In genomic region chr16:3460121-3460520, GRCh38 we compare ENCODE assay signal across 10 cellular contexts. TPM values are rescaled to one million over a fixed set of nuclear protein-coding genes. Genes with fewer than 3 reads are reported as not detected.
DNase-seq lines count a peak whose midpoint lies in the region; ATAC-seq, FAIRE-seq and TF ChIP-seq lines count a peak whose summit lies in the region.
"Had no signal": no experiment of that assay in that cellular context is flagged by ENCODE, and none has a peak within 500 bp of the region (broad histone marks: within the 10 kb centered on the region; RNA-seq: fewer than 3 reads in every experiment).

No MANE protein-coding gene starts in this region.

- H3K36me3 ChIP-seq in iPS-18a (ENCODE audit: control insufficient read depth, low read depth, low read length) (no peaks in the 10 kb centered on the region), spleen (peaks cover 0 to 16% (median 0%) of the 10 kb centered on the region in 6 donors)

- no peak for TF ChIP-seq POLR2A in spleen (IDR thresholded peaks at IDR 0.05)
- TF ChIP-seq POLR2A in GM12892 (IDR thresholded peaks at IDR 0.05; ENCODE audit: low read depth, low read length), result no peak

- in situ Hi-C loops in G401 (cut with HindIII; ENCODE audit: low sequenced_read_pairs), result no loop called here

- intact Hi-C loops in spleen (cut with DNase I; ENCODE audit: low total_unique reads), result loop anchor here (10.0 kb wide), 1 partner anchor 185 kb away; no protein-coding TSS in a partner anchor

- H3K4me1 ChIP-seq in iPS-18a (ENCODE audit: control insufficient read depth, low read depth, low read length) (peaks cover 15% of the 10 kb centered on the region), spleen (peaks cover 38 to 90% (median 74%) of the 10 kb centered on the region in 6 donors)

- whole genome bisulfite sequencing in spleen, 5 donors, result 80 to 88% (median 85%) methylated on average over 7 of the region's 7 CpGs

- no peaks in the 10 kb centered on the region for H3K27me3 ChIP-seq in iPS-18a (ENCODE audit: control insufficient read depth, insufficient read depth, low read length)
- no peaks in the 10 kb centered on the region for H3K27me3 ChIP-seq in spleen (replicated peaks in 1 of 7)

- H3K27ac ChIP-seq in VCaP, result peak overlapping the region; percentile 98
- peak overlapping the region; percentile 20 for H3K27ac ChIP-seq in iPS-18a (ENCODE audit: low read length)
- peak overlapping the region in 6 of 8 donors; percentile 16 to 99 (median 98) for H3K27ac ChIP-seq in spleen

- peaks cover 57% of the 10 kb centered on the region for H3K4me1 Mint-ChIP-seq in activated T-cell treated with anti-CD3 and anti-CD28 coated beads, Interleukin-2, amount 50 U/mL, for 4 hours (ENCODE audit: low read depth)

- TF ChIP-seq CTCF in VCaP (conservative IDR thresholded peaks at IDR 0.05) (no peak), spleen (IDR thresholded peaks at IDR 0.05 in 8 of 11, conservative IDR thresholded peaks at IDR 0.05 in 3 of 11) (no peak), omental fat pad (IDR thresholded peaks at IDR 0.05) (no peak)

- peak overlapping the region; percentile 89 for H3K4me3 Mint-ChIP-seq in activated T-cell treated with anti-CD3 and anti-CD28 coated beads, Interleukin-2, amount 50 U/mL, for 4 hours

- FAIRE-seq in GM12892 (lab: Jason Lieb, UNC), result no peak

- H3K9ac ChIP-seq in iPS-18a (ENCODE audit: low read length), result peak overlapping the region; percentile 84

- ATAC-seq in activated T-cell treated with anti-CD3 and anti-CD28 coated beads, Interleukin-2, amount 50 U/mL, for 4 hours, result no peak
- no peak for ATAC-seq in omental fat pad (ENCODE audit: low FRiP score)

- H3K9me3 ChIP-seq in iPS-18a (ENCODE audit: control insufficient read depth, low read depth, low read length) (no peaks in the 10 kb centered on the region), spleen (no peaks in the 10 kb centered on the region)

- H3K27me3 Mint-ChIP-seq in activated T-cell treated with anti-CD3 and anti-CD28 coated beads, Interleukin-2, amount 50 U/mL, for 4 hours (ENCODE audit: low read depth), result no peaks in the 10 kb centered on the region

- no peaks in the 10 kb centered on the region for H3K9me3 Mint-ChIP-seq in activated T-cell treated with anti-CD3 and anti-CD28 coated beads, Interleukin-2, amount 50 U/mL, for 4 hours

- no peaks in the 10 kb centered on the region for H3K36me3 Mint-ChIP-seq in activated T-cell treated with anti-CD3 and anti-CD28 coated beads, Interleukin-2, amount 50 U/mL, for 4 hours (ENCODE audit: insufficient read depth)

- DNase-seq in activated T-cell treated with anti-CD3 and anti-CD28 coated beads, Interleukin-2, amount 50 U/mL, for 4 hours, result no peak
- no peak for DNase-seq in activated T-cell treated with anti-CD3 and anti-CD28 coated beads, Interleukin-2, amount 50 U/mL, for 1 hour
- DNase-seq in spleen (no peak), G401 (ENCODE audit: low spot score) (no peak), omental fat pad (ENCODE audit: low spot score) (no peak), GM12892 (ENCODE audit: insufficient read length) (no peak)
- DNase-seq: anterior cingulate cortex, midbrain had no signal

- peak overlapping the region; percentile 92 for H3K4me3 ChIP-seq in iPS-18a (ENCODE audit: low read length)
- peak overlapping the region in 1 of 8 donors; percentile 86 for H3K4me3 ChIP-seq in spleen

RNA-seq across cellular contexts. Expression of gene NAA60, which starts 16.6 kb away (rescaled TPM):
- total RNA-seq in activated T-cell treated with anti-CD3 and anti-CD28 coated beads, Interleukin-2, amount 50 U/mL, for 4 hours, result 10 to 100 TPM; 27.3 to 29.3 (median 27.8) TPM
- 10 to 100 TPM; 35.0 to 85.9 (median 51.2) TPM for total RNA-seq in spleen
- 10 to 100 TPM; 27.2 to 40.3 (median 33.8) TPM for polyA plus RNA-seq in spleen
- 5.2 and 35.3 TPM in 2 replicates for total RNA-seq in G401 (2014; rRNA removed; shearing (Covaris generic))
- 10 to 100 TPM; 17.0 to 31.7 (median 26.5) TPM for total RNA-seq in omental fat pad
- 16.8 TPM for polyA plus RNA-seq in GM12892 (2012; ENCODE audit: missing spikeins)

RNA-seq across cellular contexts. Expression of gene ZNF597, which starts 16.8 kb away (rescaled TPM):
- total RNA-seq in activated T-cell treated with anti-CD3 and anti-CD28 coated beads, Interleukin-2, amount 50 U/mL, for 4 hours, result 1 to 10 TPM; 1.2 to 1.5 (median 1.3) TPM
- total RNA-seq in spleen (1 to 10 TPM; 2.4 to 4.6 (median 3.7) TPM), omental fat pad (1 to 10 TPM; 2.0 to 3.3 (median 2.7) TPM)
- 1 to 10 TPM in 2 of 3 donors, under 1 TPM in 1; 0.78 to 1.3 (median 1.2) TPM for polyA plus RNA-seq in spleen
- 0.18 and 0.61 TPM in 2 replicates for total RNA-seq in G401 (2014; rRNA removed; shearing (Covaris generic))
- 2.0 TPM for polyA plus RNA-seq in GM12892 (2012; ENCODE audit: missing spikeins)

RNA-seq across cellular contexts. Expression of gene C16orf90, which starts 35.2 kb away (rescaled TPM):
- total RNA-seq in activated T-cell treated with anti-CD3 and anti-CD28 coated beads, Interleukin-2, amount 50 U/mL, for 4 hours, result not detected
- not detected for total RNA-seq in spleen
- polyA plus RNA-seq in spleen, result not detected
- total RNA-seq in G401 (2014; rRNA removed; shearing (Covaris generic)), result not detected in 2 replicates
- total RNA-seq in omental fat pad, result not detected
- polyA plus RNA-seq in GM12892 (2012; ENCODE audit: missing spikeins), result not detected

RNA-seq across cellular contexts. Expression of gene CLUAP1, which starts 40.7 kb away (rescaled TPM):
- total RNA-seq in activated T-cell treated with anti-CD3 and anti-CD28 coated beads, Interleukin-2, amount 50 U/mL, for 4 hours, result 10 to 100 TPM; 12.0 to 15.0 (median 14.8) TPM
- 10 to 100 TPM in 6 of 7 donors, 1 to 10 TPM in 1; 9.8 to 19.7 (median 14.9) TPM for total RNA-seq in spleen
- 1 to 10 TPM; 4.0 to 9.2 (median 9.0) TPM for polyA plus RNA-seq in spleen
- 15.6 and 24.5 TPM in 2 replicates for total RNA-seq in G401 (2014; rRNA removed; shearing (Covaris generic))
- 10 to 100 TPM in 2 of 4 donors, 1 to 10 TPM in 2; 8.5 to 17.8 (median 12.5) TPM for total RNA-seq in omental fat pad
- 7.2 TPM for polyA plus RNA-seq in GM12892 (2012; ENCODE audit: missing spikeins)

RNA-seq across cellular contexts. Expression of gene ZNF174, which starts 59.1 kb away (rescaled TPM):
- 1 to 10 TPM; 8.9 to 10.0 (median 9.2) TPM for total RNA-seq in activated T-cell treated with anti-CD3 and anti-CD28 coated beads, Interleukin-2, amount 50 U/mL, for 4 hours
- total RNA-seq in spleen (10 to 100 TPM in 5 of 7 donors, 1 to 10 TPM in 2; 8.1 to 16.1 (median 12.5) TPM), omental fat pad (10 to 100 TPM in 1 of 4 donors, 1 to 10 TPM in 3; 6.2 to 16.6 (median 8.6) TPM)
- polyA plus RNA-seq in spleen, result 1 to 10 TPM; 3.0 to 5.9 (median 5.6) TPM
- total RNA-seq in G401 (2014; rRNA removed; shearing (Covaris generic)), result 20.0 and 26.6 TPM in 2 replicates
- 7.5 TPM for polyA plus RNA-seq in GM12892 (2012; ENCODE audit: missing spikeins)

Comparison
In these comparisons a context has a peak if more than half of its experiments do, and no peak if none do; other contexts are left out.
1. H3K27ac ChIP-seq: peak in every context shown above with its lines; median percentile 98 in VCaP; 98 in spleen; 20 in iPS-18a.